Comparison of ENCODE assay signal across 12 cellular contexts in genomic region chr12:76706099-76706498, GRCh38. TPM values are rescaled to one million over a fixed set of nuclear protein-coding genes. Genes with fewer than 3 reads are reported as not detected.
DNase-seq lines count a peak whose midpoint lies in the region; ATAC-seq, FAIRE-seq and TF ChIP-seq lines count a peak whose summit lies in the region.
"Had no signal": no experiment of that assay in that cellular context is flagged by ENCODE, and none has a peak within 500 bp of the region (broad histone marks: within the 10 kb centered on the region; RNA-seq: fewer than 3 reads in every experiment).

No MANE protein-coding gene starts in this region.

- H2AFZ ChIP-seq in GM23338: peak overlapping the region; percentile 86; the same call in 1 of the 2 replicates

- no peak overlapping the region for H3K4me3 ChIP-seq in BLaER1
- H3K4me3 ChIP-seq in GM23338: no peak overlapping the region
- H3K4me3 ChIP-seq in fibroblast of mammary gland (ENCODE audit: control insufficient read depth, low read depth, low read length): no peak overlapping the region
- H3K4me3 ChIP-seq: gastrocnemius medialis had no signal

- no peak overlapping the region for H3K27ac ChIP-seq in BLaER1
- H3K27ac ChIP-seq in GM23338 (ENCODE audit: low read depth): no peak overlapping the region
- H3K27ac ChIP-seq: gastrocnemius medialis had no signal

- H3K27me3 Mint-ChIP-seq in GM23338 (ENCODE audit: insufficient read depth, low read depth, poor library complexity) (peaks cover 5% of the 10 kb centered on the region), glutamatergic neuron (ENCODE audit: unreplicated experiment) (no peaks in the 10 kb centered on the region)
- H3K27me3 Mint-ChIP-seq: dendritic cell treated with granulocyte-macrophage colony-stimulating factor and Interleukin-4, amounts not matched to agents 40 ng/mL and 50 ng/mL, for 4 days had no signal

- H3K79me2 ChIP-seq in GM23338 (replicated peaks; ENCODE audit: insufficient read depth): no peaks in the 10 kb centered on the region

- ATAC-seq in GM23338: no peak
- ATAC-seq: gastrocnemius medialis; left lobe of liver; stimulated activated memory B cell treated with anti-CD40 and anti-IgM and Interleukin-4, amounts not matched to agents 10 μg/mL and 1 μg/mL and 100 μg/mL, for 72 hours had no signal

- H3K27me3 ChIP-seq in BLaER1 (no peaks in the 10 kb centered on the region), GM23338 (ENCODE audit: insufficient read depth) (no peaks in the 10 kb centered on the region)
- H3K27me3 ChIP-seq: gastrocnemius medialis had no signal

- H3K36me3 ChIP-seq in BLaER1: no peaks in the 10 kb centered on the region
- no peaks in the 10 kb centered on the region for H3K36me3 ChIP-seq in GM23338 (ENCODE audit: insufficient read depth)
- H3K36me3 ChIP-seq: gastrocnemius medialis had no signal

- H3K36me3 Mint-ChIP-seq in GM23338 (ENCODE audit: low read depth) (no peaks in the 10 kb centered on the region), glutamatergic neuron (ENCODE audit: unreplicated experiment) (no peaks in the 10 kb centered on the region)
- H3K36me3 Mint-ChIP-seq: stimulated activated memory B cell treated with anti-CD40 and anti-IgM and Interleukin-4, amounts not matched to agents 10 μg/mL and 1 μg/mL and 100 μg/mL, for 72 hours had no signal

- no peaks in the 10 kb centered on the region; the same call in 2 of the 3 replicates for H3K9me3 Mint-ChIP-seq in GM23338
- H3K9me3 Mint-ChIP-seq in glutamatergic neuron (ENCODE audit: unreplicated experiment): peaks cover 2% of the 10 kb centered on the region
- H3K9me3 Mint-ChIP-seq: dendritic cell treated with granulocyte-macrophage colony-stimulating factor and Interleukin-4, amounts not matched to agents 40 ng/mL and 50 ng/mL, for 4 days; stimulated activated memory B cell treated with anti-CD40 and anti-IgM and Interleukin-4, amounts not matched to agents 10 μg/mL and 1 μg/mL and 100 μg/mL, for 72 hours had no signal

- FAIRE-seq in urothelium cell line (lab: Jason Lieb, UNC): no peak

- H3K4me1 ChIP-seq in BLaER1: peaks cover 58% of the 10 kb centered on the region
- H3K4me1 ChIP-seq in GM23338 (ENCODE audit: insufficient read depth): no peaks in the 10 kb centered on the region
- H3K4me1 ChIP-seq: gastrocnemius medialis had no signal

- TF ChIP-seq CTCF in GM23338 (conservative IDR thresholded peaks at IDR 0.05; ENCODE audit: low read depth in 2 of 2): no peak
- no peak for TF ChIP-seq CTCF in fibroblast of mammary gland (conservative IDR thresholded peaks at IDR 0.05; ENCODE audit: control insufficient read depth, insufficient read depth, low read depth, low read length)
- no peak for TF ChIP-seq CTCF in glutamatergic neuron (IDR thresholded peaks at IDR 0.05; ENCODE audit: partially characterized antibody, unreplicated experiment)

- H3K9ac ChIP-seq in BLaER1: no peak overlapping the region

- no peaks in the 10 kb centered on the region for H3F3A ChIP-seq in GM23338 (replicated peaks; ENCODE audit: low read depth)

- no peaks in the 10 kb centered on the region for H3K9me3 ChIP-seq in BLaER1
- H3K9me3 ChIP-seq: gastrocnemius medialis had no signal

- no peaks in the 10 kb centered on the region for H3K9me2 ChIP-seq in GM23338 (ENCODE audit: insufficient read depth)

- H3K27ac Mint-ChIP-seq in GM23338 (no peak overlapping the region), glutamatergic neuron (ENCODE audit: unreplicated experiment) (no peak overlapping the region)
- H3K27ac Mint-ChIP-seq: dendritic cell treated with granulocyte-macrophage colony-stimulating factor and Interleukin-4, amounts not matched to agents 40 ng/mL and 50 ng/mL, for 4 days; stimulated activated memory B cell treated with anti-CD40 and anti-IgM and Interleukin-4, amounts not matched to agents 10 μg/mL and 1 μg/mL and 100 μg/mL, for 72 hours had no signal

- H3K4me2 ChIP-seq in BLaER1 (peak overlapping the region; percentile 78), GM23338 (no peak overlapping the region)

- H3K4me3 Mint-ChIP-seq in GM23338 (no peak overlapping the region), glutamatergic neuron (ENCODE audit: unreplicated experiment) (no peak overlapping the region)
- H3K4me3 Mint-ChIP-seq: dendritic cell treated with granulocyte-macrophage colony-stimulating factor and Interleukin-4, amounts not matched to agents 40 ng/mL and 50 ng/mL, for 4 days; stimulated activated memory B cell treated with anti-CD40 and anti-IgM and Interleukin-4, amounts not matched to agents 10 μg/mL and 1 μg/mL and 100 μg/mL, for 72 hours had no signal

- H4K20me1 ChIP-seq in BLaER1: no peaks in the 10 kb centered on the region
- no peaks in the 10 kb centered on the region for H4K20me1 ChIP-seq in GM23338 (replicated peaks; ENCODE audit: insufficient read depth)

- H3K4me1 Mint-ChIP-seq in GM23338: peaks cover 6% of the 10 kb centered on the region
- peaks cover 6% of the 10 kb centered on the region for H3K4me1 Mint-ChIP-seq in glutamatergic neuron (ENCODE audit: low read depth, unreplicated experiment)

- DNase-seq in GM23338 (ENCODE audit: low spot score) (no peak), RPMI7951 (ENCODE audit: low read depth) (peak; percentile 17), fibroblast of mammary gland (ENCODE audit: low read depth) (peak; percentile 14), ureter (ENCODE audit: low spot score) (no peak), glutamatergic neuron (no peak), urothelium cell line (ENCODE audit: low spot score) (no peak)
- no peak for DNase-seq in stimulated activated CD4-positive, alpha-beta T cell treated with anti-CD3 and anti-CD28 coated beads, Interleukin-15, amount 100 ng/mL, for 24 hours
- DNase-seq: gastrocnemius medialis had no signal

TF ChIP-seq in GM23338, 12 proteins besides CTCF, POLR2A, EP300 and RAD21:
- TF ChIP-seq ZNF331 (CRISPR knock-in tag; IDR thresholded peaks at IDR 0.05; ENCODE audit: low read depth) (no peak), NANOG (IDR thresholded peaks at IDR 0.05; ENCODE audit: borderline replicate concordance) (no peak), POLR2AphosphoS5 (IDR thresholded peaks at IDR 0.05; ENCODE audit: low read depth) (no peak), EZH2phosphoT487 (IDR thresholded peaks at IDR 0.05; ENCODE audit: unreplicated experiment) (no peak), EZH2 (IDR thresholded peaks at IDR 0.05; ENCODE audit: low read depth, unreplicated experiment) (no peak), JUNB (IDR thresholded peaks at IDR 0.05; ENCODE audit: unreplicated experiment) (no peak), ZNF114 (CRISPR knock-in tag; IDR thresholded peaks at IDR 0.05) (no peak), REST (IDR thresholded peaks at IDR 0.05; ENCODE audit: unreplicated experiment) (no peak)
- TF ChIP-seq, protein P1, sequence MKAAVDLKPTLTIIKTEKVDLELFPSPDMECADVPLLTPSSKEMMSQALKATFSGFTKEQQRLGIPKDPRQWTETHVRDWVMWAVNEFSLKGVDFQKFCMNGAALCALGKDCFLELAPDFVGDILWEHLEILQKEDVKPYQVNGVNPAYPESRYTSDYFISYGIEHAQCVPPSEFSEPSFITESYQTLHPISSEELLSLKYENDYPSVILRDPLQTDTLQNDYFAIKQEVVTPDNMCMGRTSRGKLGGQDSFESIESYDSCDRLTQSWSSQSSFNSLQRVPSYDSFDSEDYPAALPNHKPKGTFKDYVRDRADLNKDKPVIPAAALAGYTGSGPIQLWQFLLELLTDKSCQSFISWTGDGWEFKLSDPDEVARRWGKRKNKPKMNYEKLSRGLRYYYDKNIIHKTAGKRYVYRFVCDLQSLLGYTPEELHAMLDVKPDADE (IDR thresholded peaks at IDR 0.05): no peak

RNA-seq across cellular contexts. Expression of gene ZDHHC17, which starts 57.8 kb away (rescaled TPM):
- total RNA-seq in GM23338 (2014; rRNA removed; shearing (Covaris generic)): 42.4 and 43.5 TPM in 2 replicates
- polyA plus RNA-seq in GM23338 (2016; fragmentation: Nextera tagmentation; extraction: Ambion mirVana): 12.6 and 15.7 TPM in 2 replicates
- 20.6 and 25.0 TPM in 2 replicates for total RNA-seq in RPMI7951 (2014; rRNA removed; shearing (Covaris generic))
- total RNA-seq in ureter (51.5 TPM), glutamatergic neuron (ENCODE audit: unreplicated experiment) (95.5 TPM)

Comparison
In these comparisons a context has a peak if more than half of its experiments do, and no peak if none do; other contexts are left out.
1. DNase-seq: peak in RPMI7951 (single experiment) and fibroblast of mammary gland (single experiment); none in GM23338 (single experiment), ureter (single experiment), stimulated activated CD4-positive, alpha-beta T cell treated with anti-CD3 and anti-CD28 coated beads, Interleukin-15, amount 100 ng/mL, for 24 hours (single experiment), glutamatergic neuron (single experiment) and urothelium cell line (single experiment).